ENCODE assay signal across 30 cellular contexts in genomic region chr6:44609051-44609612, GRCh38.
"Had no signal": no experiment of that assay in that cellular context is flagged by ENCODE, and none has a peak within 500 bp of the region (broad histone marks: within the 10 kb centered on the region; RNA-seq: fewer than 3 reads in every experiment).

No MANE protein-coding gene starts in this region.

- H3K9me3 ChIP-seq: gastrocnemius medialis, heart right ventricle had no signal

- H3K27me3 ChIP-seq: brain microvascular endothelial cell, dorsolateral prefrontal cortex, gastrocnemius medialis, hepatocyte had no signal

- H3K79me2 ChIP-seq: hepatocyte had no signal

- H3K27ac ChIP-seq: brain microvascular endothelial cell, coronary artery, dorsolateral prefrontal cortex, gastrocnemius medialis, heart right ventricle, hepatocyte had no signal

- H3K36me3 Mint-ChIP-seq: activated naive CD8-positive, alpha-beta T cell had no signal

- H3K4me2 ChIP-seq: hepatocyte had no signal

- H3K27ac Mint-ChIP-seq: activated CD4-positive, alpha-beta memory T cell treated with anti-CD3 and anti-CD28 coated beads, Interleukin-2, amount 10 ng/mL, durations not matched to agents 7 days and 5 days; activated CD4-positive, alpha-beta T cell treated with anti-CD3 and anti-CD28 coated beads for 36 hours; activated CD4-positive, alpha-beta T cell treated with anti-CD3 and anti-CD28 coated beads, Interleukin-2, amount 10 ng/mL, durations not matched to agents 24 days and 14 days; activated naive CD8-positive, alpha-beta T cell; activated T-helper 17 cell treated with anti-CD3 and anti-CD28 coated beads, Interleukin-2, amount 50 U/mL, for 72 hours; dendritic cell treated with granulocyte-macrophage colony-stimulating factor and Interleukin-4, amounts not matched to agents 40 ng/mL and 50 ng/mL, for 4 days; endodermal cell; T-helper 17 cell; T-helper 2 cell treated with Interferon-gamma antibody and Interleukin-4, amounts not matched to agents 5 μg/mL and 100 μg/mL, for 36 hours had no signal

- H3K27me3 Mint-ChIP-seq: activated CD4-positive, alpha-beta memory T cell treated with anti-CD3 and anti-CD28 coated beads, Interleukin-2, amount 10 ng/mL, durations not matched to agents 7 days and 5 days; activated CD4-positive, alpha-beta T cell treated with anti-CD3 and anti-CD28 coated beads for 36 hours; activated naive CD8-positive, alpha-beta T cell; activated T-helper 17 cell treated with anti-CD3 and anti-CD28 coated beads, Interleukin-2, amount 50 U/mL, for 72 hours; central memory CD8-positive, alpha-beta T cell had no signal

- H3K36me3 ChIP-seq: brain microvascular endothelial cell, gastrocnemius medialis, heart right ventricle had no signal

- H3K4me1 ChIP-seq: gastrocnemius medialis, heart right ventricle had no signal

- H3K9me3 Mint-ChIP-seq: activated CD4-positive, alpha-beta T cell treated with anti-CD3 and anti-CD28 coated beads, Interleukin-2, amount 10 ng/mL, durations not matched to agents 24 days and 14 days; activated T-cell treated with anti-CD3 and anti-CD28 coated beads, Interleukin-2, amount 50 U/mL, for 4 hours; activated T-helper 17 cell treated with anti-CD3 and anti-CD28 coated beads, Interleukin-2, amount 50 U/mL, for 72 hours; central memory CD8-positive, alpha-beta T cell; dendritic cell treated with granulocyte-macrophage colony-stimulating factor and Interleukin-4, amounts not matched to agents 40 ng/mL and 50 ng/mL, for 4 days; endodermal cell; T-helper 2 cell treated with Interferon-gamma antibody and Interleukin-4, amounts not matched to agents 5 μg/mL and 100 μg/mL, for 36 hours had no signal

- H3K4me3 Mint-ChIP-seq: activated CD4-positive, alpha-beta memory T cell treated with anti-CD3 and anti-CD28 coated beads, Interleukin-2, amount 10 ng/mL, durations not matched to agents 7 days and 5 days; activated CD4-positive, alpha-beta T cell treated with anti-CD3 and anti-CD28 coated beads for 36 hours; activated CD4-positive, alpha-beta T cell treated with anti-CD3 and anti-CD28 coated beads, Interleukin-2, amount 10 ng/mL, durations not matched to agents 24 days and 14 days; activated naive CD8-positive, alpha-beta T cell; activated T-cell treated with anti-CD3 and anti-CD28 coated beads, Interleukin-2, amount 50 U/mL, for 4 hours; activated T-helper 17 cell treated with anti-CD3 and anti-CD28 coated beads, Interleukin-2, amount 50 U/mL, for 72 hours; central memory CD8-positive, alpha-beta T cell; dendritic cell treated with granulocyte-macrophage colony-stimulating factor and Interleukin-4, amounts not matched to agents 40 ng/mL and 50 ng/mL, for 4 days; endodermal cell; T-helper 17 cell; T-helper 2 cell treated with Interferon-gamma antibody and Interleukin-4, amounts not matched to agents 5 μg/mL and 100 μg/mL, for 36 hours had no signal

- H3K4me1 Mint-ChIP-seq: activated CD4-positive, alpha-beta memory T cell treated with anti-CD3 and anti-CD28 coated beads, Interleukin-2, amount 10 ng/mL, durations not matched to agents 7 days and 5 days; activated CD4-positive, alpha-beta T cell treated with anti-CD3 and anti-CD28 coated beads for 36 hours; activated CD4-positive, alpha-beta T cell treated with anti-CD3 and anti-CD28 coated beads, Interleukin-2, amount 10 ng/mL, durations not matched to agents 24 days and 14 days; activated T-helper 17 cell treated with anti-CD3 and anti-CD28 coated beads, Interleukin-2, amount 50 U/mL, for 72 hours; central memory CD8-positive, alpha-beta T cell; endodermal cell had no signal

- ATAC-seq: activated CD4-positive, alpha-beta T cell treated with anti-CD3 and anti-CD28 coated beads for 36 hours; activated T-cell treated with anti-CD3 and anti-CD28 coated beads, Interleukin-2, amount 50 U/mL, for 4 hours; activated T-helper 17 cell treated with anti-CD3 and anti-CD28 coated beads, Interleukin-2, amount 50 U/mL, for 72 hours; esophagus mucosa; gastrocnemius medialis; heart right ventricle; T-helper 17 cell had no signal

- H3K4me3 ChIP-seq: coronary artery, dorsolateral prefrontal cortex, gastrocnemius medialis, heart right ventricle, hepatocyte had no signal

- DNase-seq: activated CD4-positive, alpha-beta memory T cell treated with anti-CD3 and anti-CD28 coated beads, Interleukin-2, amount 10 ng/mL, durations not matched to agents 7 days and 5 days; activated CD4-positive, alpha-beta T cell treated with anti-CD3 and anti-CD28 coated beads for 36 hours; activated CD4-positive, alpha-beta T cell treated with anti-CD3 and anti-CD28 coated beads, Interleukin-2, amount 10 ng/mL, durations not matched to agents 24 days and 14 days; activated CD4-positive, CD25-positive, alpha-beta regulatory T cell; activated CD4-positive, CD25-positive, alpha-beta regulatory T cell treated with anti-CD3 and anti-CD28 coated beads, Interleukin-2, amount 50 U/mL, for 72 hours; activated effector memory CD4-positive, alpha-beta T cell treated with Interleukin-2 at 50 U/mL for 16 hours; activated gamma-delta T cell treated with Interleukin-2 at 50 U/mL for 16 hours; activated naive CD4-positive, alpha-beta T cell treated with anti-CD3 and anti-CD28 coated beads, Interleukin-2, amount 50 U/mL, for 16 hours; activated naive CD4-positive, alpha-beta T cell treated with Interleukin-2 at 50 U/mL for 16 hours; activated T-cell treated with anti-CD3 and anti-CD28 coated beads, Interleukin-2, amount 50 U/mL, for 4 hours; amniotic stem cell; anterior cingulate cortex; brain microvascular endothelial cell; dorsolateral prefrontal cortex; effector memory CD4-positive, alpha-beta T cell; endodermal cell; foreskin fibroblast; gastrocnemius medialis; heart right ventricle; T-helper 17 cell; T1000 had no signal

- FAIRE-seq: astrocyte had no signal

- H2AFZ ChIP-seq: hepatocyte had no signal
